ENCODE assay signal across 1 cellular context in genomic region chr1:48772221-48772620, GRCh38.
TF ChIP-seq lines count a peak whose summit lies in the region.

No MANE protein-coding gene starts in this region.

TF ChIP-seq in neural cell, 6 proteins besides CTCF, POLR2A, EP300 and RAD21:
- TF ChIP-seq REST (IDR thresholded peaks at IDR 0.05; ENCODE audit: borderline replicate concordance), result no peak
- no peak for TF ChIP-seq MXI1 (conservative IDR thresholded peaks at IDR 0.05; ENCODE audit: poor library complexity, severe bottlenecking)
- TF ChIP-seq POLR2AphosphoS5 (IDR thresholded peaks at IDR 0.05), result no peak
- TF ChIP-seq EZH2 (IDR thresholded peaks at IDR 0.05; ENCODE audit: borderline replicate concordance, insufficient read depth, low read length, poor library complexity, severe bottlenecking), result no peak
- no peak for TF ChIP-seq TAF1 (IDR thresholded peaks at IDR 0.05; ENCODE audit: low read depth)
- TF ChIP-seq SMC3 (conservative IDR thresholded peaks at IDR 0.05; ENCODE audit: poor library complexity), result no peak
